Comparison of ENCODE assay signal across 24 cellular contexts in genomic region chr12:82187595-82187994, GRCh38.
"Had no signal": no experiment of that assay in that cellular context is flagged by ENCODE, and none has a peak within 500 bp of the region (broad histone marks: within the 10 kb centered on the region; RNA-seq: fewer than 3 reads in every experiment).

No MANE protein-coding gene starts in this region.

- H3K4me1 Mint-ChIP-seq: endodermal cell had no signal

- H3K9me3 ChIP-seq: colonic mucosa, esophagus muscularis mucosa, gastrocnemius medialis had no signal

- H3K36me3 ChIP-seq: colonic mucosa, esophagus muscularis mucosa, esophagus squamous epithelium, gastrocnemius medialis, gastroesophageal sphincter, heart left ventricle, heart right ventricle had no signal

- H3K4me3 ChIP-seq: colonic mucosa, coronary artery, dorsolateral prefrontal cortex, esophagus muscularis mucosa, esophagus squamous epithelium, gastrocnemius medialis, gastroesophageal sphincter, heart left ventricle, heart right ventricle had no signal

- H3K27me3 ChIP-seq: colonic mucosa, dorsolateral prefrontal cortex, esophagus muscularis mucosa, esophagus squamous epithelium, foreskin keratinocyte, gastrocnemius medialis, gastroesophageal sphincter, heart left ventricle, heart right ventricle had no signal

- H3K4me3 Mint-ChIP-seq: dendritic cell treated with granulocyte-macrophage colony-stimulating factor and Interleukin-4, amounts not matched to agents 40 ng/mL and 50 ng/mL, for 4 days; effector memory CD8-positive, alpha-beta T cell; endodermal cell had no signal

- H3K27ac Mint-ChIP-seq: dendritic cell treated with granulocyte-macrophage colony-stimulating factor and Interleukin-4, amounts not matched to agents 40 ng/mL and 50 ng/mL, for 4 days; effector memory CD8-positive, alpha-beta T cell; endodermal cell had no signal

- H3K27ac ChIP-seq: colonic mucosa, coronary artery, dorsolateral prefrontal cortex, epithelial cell of prostate, esophagus muscularis mucosa, esophagus squamous epithelium, foreskin keratinocyte, gastrocnemius medialis, gastroesophageal sphincter, heart left ventricle, heart right ventricle had no signal

- H3K27me3 Mint-ChIP-seq: dendritic cell treated with granulocyte-macrophage colony-stimulating factor and Interleukin-4, amounts not matched to agents 40 ng/mL and 50 ng/mL, for 4 days; effector memory CD8-positive, alpha-beta T cell had no signal

- DNase-seq: colonic mucosa; cortex of kidney; dermis blood vessel endothelial cell; dorsolateral prefrontal cortex; effector CD4-positive, alpha-beta T cell; effector CD8-positive, alpha-beta T cell; effector memory CD4-positive, alpha-beta T cell; effector memory CD8-positive, alpha-beta T cell; endodermal cell; erythroblast; esophagus squamous epithelium; foreskin fibroblast; foreskin keratinocyte; foreskin melanocyte; gastrocnemius medialis; glutamatergic neuron; head of caudate nucleus; heart left ventricle; heart right ventricle had no signal

- H3K9me3 Mint-ChIP-seq: endodermal cell had no signal
